17 cellular contexts compared by ENCODE assay signal in genomic region chr4:91598696-91599095, GRCh38.
DNase-seq lines count a peak whose midpoint lies in the region; ATAC-seq and TF ChIP-seq lines count a peak whose summit lies in the region.
"Had no signal": no experiment of that assay in that cellular context is flagged by ENCODE, and none has a peak within 500 bp of the region (broad histone marks: within the 10 kb centered on the region; RNA-seq: fewer than 3 reads in every experiment).

No MANE protein-coding gene starts in this region.

- H3K4me1 ChIP-seq in GM23338 (ENCODE audit: insufficient read depth) (peaks cover 29% of the 10 kb centered on the region), sigmoid colon (no peaks in the 10 kb centered on the region), prostate gland (replicated peaks) (no peaks in the 10 kb centered on the region)
- H3K4me1 ChIP-seq: BLaER1 treated with 17β-estradiol and CSF1 and Interleukin-3, amounts not matched to agents 10 nM and 100 nM had no signal

- H3K27ac Mint-ChIP-seq in GM23338 (no peak overlapping the region), WTC11 (peak overlapping the region; percentile 19; the same call in 1 of the 2 replicates)
- H3K27ac Mint-ChIP-seq: CD4-positive, CD25-positive, alpha-beta regulatory T cell; HFFc6 had no signal

- peak overlapping the region; percentile 30; the same call in 1 of the 2 replicates for H2AFZ ChIP-seq in GM23338

- no peaks in the 10 kb centered on the region for H3K9me3 Mint-ChIP-seq in GM23338
- no peaks in the 10 kb centered on the region for H3K9me3 Mint-ChIP-seq in WTC11

- no peaks in the 10 kb centered on the region for H3K79me2 ChIP-seq in GM23338 (replicated peaks; ENCODE audit: insufficient read depth)

- H3K27me3 Mint-ChIP-seq in GM23338 (ENCODE audit: insufficient read depth, low read depth, poor library complexity) (no peaks in the 10 kb centered on the region), WTC11 (ENCODE audit: low read depth) (no peaks in the 10 kb centered on the region)
- H3K27me3 Mint-ChIP-seq: CD4-positive, CD25-positive, alpha-beta regulatory T cell had no signal

- no peaks in the 10 kb centered on the region for H3K9me2 ChIP-seq in GM23338 (ENCODE audit: insufficient read depth)

- no peaks in the 10 kb centered on the region for H4K20me1 ChIP-seq in GM23338 (replicated peaks; ENCODE audit: insufficient read depth)
- H4K20me1 ChIP-seq: BLaER1 treated with 17β-estradiol and CSF1 and Interleukin-3, amounts not matched to agents 10 nM and 100 nM had no signal

- POLR2A ChIA-PET in WTC11 (lab: Charles Lee), result no interaction called here

- H3K9me3 ChIP-seq in sigmoid colon (no peaks in the 10 kb centered on the region), prostate gland (no peaks in the 10 kb centered on the region)
- H3K9me3 ChIP-seq: BLaER1 treated with 17β-estradiol and CSF1 and Interleukin-3, amounts not matched to agents 10 nM and 100 nM had no signal

- ATAC-seq in GM23338 (peak; percentile 56; the same call in 2 of the 3 replicates), WTC11 (peak; percentile 61), HG03520 (IDR thresholded peaks at IDR 0.05; ENCODE audit: unreplicated experiment) (no peak), HG02588 (IDR thresholded peaks at IDR 0.05; ENCODE audit: unreplicated experiment) (no peak)
- ATAC-seq: GM12878 had no signal

- no peaks in the 10 kb centered on the region for H3F3A ChIP-seq in GM23338 (replicated peaks; ENCODE audit: low read depth)

- no peak overlapping the region for H3K4me2 ChIP-seq in GM23338
- H3K4me2 ChIP-seq: BLaER1 treated with 17β-estradiol and CSF1 and Interleukin-3, amounts not matched to agents 10 nM and 100 nM had no signal

- WGBS in sigmoid colon, 2 donors, result 89 to 92% methylated on average over 8 of the region's 8 CpGs
- WGBS in prostate gland, result 89% methylated on average over 8 of the region's 8 CpGs

- H3K36me3 ChIP-seq in GM23338 (ENCODE audit: insufficient read depth), result no peaks in the 10 kb centered on the region
- no peaks in the 10 kb centered on the region for H3K36me3 ChIP-seq in sigmoid colon
- H3K36me3 ChIP-seq in prostate gland, result no peaks in the 10 kb centered on the region
- H3K36me3 ChIP-seq: BLaER1 treated with 17β-estradiol and CSF1 and Interleukin-3, amounts not matched to agents 10 nM and 100 nM had no signal

- H3K27ac ChIP-seq in GM23338 (ENCODE audit: low read depth) (no peak overlapping the region), sigmoid colon (no peak overlapping the region), prostate gland (no peak overlapping the region)
- H3K27ac ChIP-seq: 22Rv1; BLaER1 treated with 17β-estradiol and CSF1 and Interleukin-3, amounts not matched to agents 10 nM and 100 nM had no signal

- no peaks in the 10 kb centered on the region for H3K36me3 Mint-ChIP-seq in GM23338 (ENCODE audit: low read depth)
- H3K36me3 Mint-ChIP-seq in WTC11, result no peaks in the 10 kb centered on the region
- H3K36me3 Mint-ChIP-seq: CD4-positive, CD25-positive, alpha-beta regulatory T cell had no signal

- peaks cover 34% of the 10 kb centered on the region for H3K4me1 Mint-ChIP-seq in GM23338
- peaks cover 44% of the 10 kb centered on the region for H3K4me1 Mint-ChIP-seq in WTC11
- H3K4me1 Mint-ChIP-seq: CD4-positive, CD25-positive, alpha-beta regulatory T cell had no signal

- H3K4me3 ChIP-seq in GM23338 (no peak overlapping the region), sigmoid colon (no peak overlapping the region), prostate gland (no peak overlapping the region)
- H3K4me3 ChIP-seq: BLaER1 treated with 17β-estradiol and CSF1 and Interleukin-3, amounts not matched to agents 10 nM and 100 nM; GM12878 had no signal

- H3K27me3 ChIP-seq in GM23338 (ENCODE audit: insufficient read depth), result no peaks in the 10 kb centered on the region
- no peaks in the 10 kb centered on the region for H3K27me3 ChIP-seq in sigmoid colon
- H3K27me3 ChIP-seq in prostate gland (replicated peaks; ENCODE audit: insufficient read depth), result no peaks in the 10 kb centered on the region
- H3K27me3 ChIP-seq: BLaER1 treated with 17β-estradiol and CSF1 and Interleukin-3, amounts not matched to agents 10 nM and 100 nM had no signal

- TF ChIP-seq POLR2A in sigmoid colon (IDR thresholded peaks at IDR 0.05), result no peak
- TF ChIP-seq POLR2A in prostate gland (IDR thresholded peaks at IDR 0.05), result no peak

- CTCF ChIA-PET in WTC11 (lab: Charles Lee), result no interaction called here

- TF ChIP-seq EP300 in sigmoid colon (IDR thresholded peaks at IDR 0.05), result no peak

- DNase-seq in GM23338 (ENCODE audit: low spot score) (peak; percentile 28), WTC11 (ENCODE audit: low spot score) (no peak), islet precursor cell (peak; percentile 41), sigmoid colon (peak; percentile 34), DMS53 treated with DMSO at 0.1 percent for 48 hours (lab: John Stamatoyannopoulos, UW; ENCODE audit: unreplicated experiment) (no peak), prostate gland (ENCODE audit: low spot score) (no peak)
- DNase-seq: CD4-positive, CD25-positive, alpha-beta regulatory T cell; DMS 273 treated with DMSO at 0.1 percent for 48 hours; DMS79; GOT3; HCEC 1CT; HFFc6 had no signal

- TF ChIP-seq CTCF in GM23338 (conservative IDR thresholded peaks at IDR 0.05; ENCODE audit: low read depth in 2 of 2) (no peak), WTC11 (IDR thresholded peaks at IDR 0.05) (no peak), sigmoid colon (IDR thresholded peaks at IDR 0.05) (no peak), prostate gland (IDR thresholded peaks at IDR 0.05) (no peak)

- intact Hi-C loops in sigmoid colon (cut with DNase I), result no loop called here
- intact Hi-C loops in prostate gland (cut with DNase I), result no loop called here

- H3K4me3 Mint-ChIP-seq in GM23338, result no peak overlapping the region
- no peak overlapping the region for H3K4me3 Mint-ChIP-seq in WTC11
- H3K4me3 Mint-ChIP-seq: CD4-positive, CD25-positive, alpha-beta regulatory T cell; HFFc6 had no signal

TF ChIP-seq in GM23338, 12 proteins besides CTCF, POLR2A, EP300 and RAD21 (continues in another document):
- no peak for TF ChIP-seq ZNF114 (CRISPR knock-in tag; IDR thresholded peaks at IDR 0.05)

TF ChIP-seq in WTC11, 78 proteins besides CTCF, POLR2A, EP300 and RAD21:
- no peak for TF ChIP-seq EMX1 (CRISPR knock-in tag; IDR thresholded peaks at IDR 0.05)
- TF ChIP-seq TCF7 (CRISPR knock-in tag; IDR thresholded peaks at IDR 0.05; ENCODE audit: low read depth), result no peak
- TF ChIP-seq, protein P1, sequence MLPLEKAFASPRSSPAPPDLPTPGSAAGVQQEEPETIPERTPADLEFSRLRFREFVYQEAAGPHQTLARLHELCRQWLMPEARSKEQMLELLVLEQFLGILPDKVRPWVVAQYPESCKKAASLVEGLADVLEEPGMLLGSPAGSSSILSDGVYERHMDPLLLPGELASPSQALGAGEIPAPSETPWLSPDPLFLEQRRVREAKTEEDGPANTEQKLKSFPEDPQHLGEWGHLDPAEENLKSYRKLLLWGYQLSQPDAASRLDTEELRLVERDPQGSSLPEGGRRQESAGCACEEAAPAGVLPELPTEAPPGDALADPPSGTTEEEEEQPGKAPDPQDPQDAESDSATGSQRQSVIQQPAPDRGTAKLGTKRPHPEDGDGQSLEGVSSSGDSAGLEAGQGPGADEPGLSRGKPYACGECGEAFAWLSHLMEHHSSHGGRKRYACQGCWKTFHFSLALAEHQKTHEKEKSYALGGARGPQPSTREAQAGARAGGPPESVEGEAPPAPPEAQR (CRISPR knock-in tag; IDR thresholded peaks at IDR 0.05), result no peak
- TF ChIP-seq CDX4 (CRISPR knock-in tag; IDR thresholded peaks at IDR 0.05; ENCODE audit: borderline replicate concordance), result no peak
- TF ChIP-seq ZNF138 (CRISPR knock-in tag; conservative IDR thresholded peaks at IDR 0.05), result no peak

Comparison
In these comparisons a context has a peak if more than half of its experiments do, and no peak if none do; other contexts are left out.
1. ATAC-seq: peak in GM23338 (single experiment) and WTC11 (single experiment); none in HG03520 (single experiment) and HG02588 (single experiment).
2. DNase-seq: peak in GM23338 (single experiment), islet precursor cell (single experiment) and sigmoid colon (single experiment); none in WTC11 (single experiment), DMS53 treated with DMSO at 0.1 percent for 48 hours (single experiment) and prostate gland (single experiment).